In the genomic region with DNA sequence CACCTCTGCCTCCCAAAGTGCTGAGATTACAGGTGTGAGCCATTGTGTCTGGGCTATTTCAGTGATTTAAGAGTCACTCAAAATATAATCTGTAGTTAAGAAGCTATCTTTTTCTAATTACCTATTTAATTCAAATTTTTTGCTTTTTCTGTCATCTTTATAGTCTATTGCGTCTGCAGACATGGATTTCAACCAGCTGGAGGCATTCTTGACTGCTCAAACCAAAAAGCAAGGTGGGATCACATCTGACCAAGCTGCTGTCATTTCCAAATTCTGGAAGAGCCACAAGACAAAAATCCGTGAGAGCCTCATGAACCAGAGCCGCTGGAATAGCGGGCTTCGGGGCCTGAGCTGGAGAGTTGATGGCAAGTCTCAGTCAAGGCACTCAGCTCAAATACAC, we compare ENCODE assay signal across 13 cellular contexts.
A peak's percentile ranks its signal among the peaks of the same experiment; 100 is the strongest.
DNase-seq lines count a peak whose midpoint lies in the region; ATAC-seq, FAIRE-seq and TF ChIP-seq lines count a peak whose summit lies in the region.
"Had no signal": no experiment of that assay in that cellular context is flagged by ENCODE, and none has a peak within 500 bp of the region (broad histone marks: within the 10 kb centered on the region; RNA-seq: fewer than 3 reads in every experiment).

No MANE protein-coding gene starts in this region.

- no peak overlapping the region for H2AFZ ChIP-seq in H9 (ENCODE audit: low read length)
- no peak overlapping the region for H2AFZ ChIP-seq in GM12878 (ENCODE audit: control insufficient read depth, low read depth, low read length)
- H2AFZ ChIP-seq in neural progenitor cell (replicated peaks): no peak overlapping the region

- no peaks in the 10 kb centered on the region for H3K23me2 ChIP-seq in H9 (ENCODE audit: insufficient read length, low read depth, low read length, poor library complexity, severe bottlenecking)

- H3K14ac ChIP-seq in H9 (ENCODE audit: insufficient read depth, low read length): no peak overlapping the region

- no peak for FAIRE-seq in GM12878 (lab: Jason Lieb, UNC)
- FAIRE-seq: A204.1 had no signal

- ATAC-seq in GM12878 (no peak), body of pancreas (no peak), HG02885 (IDR thresholded peaks at IDR 0.05; ENCODE audit: poor library complexity, unreplicated experiment) (no peak)

- POLR2A ChIA-PET in GM12878 (lab: Charles Lee): interaction anchor here (0.5 to 0.9 kb wide), 3 partner anchors 20 to 1608 kb away, joined by 3 to 5 read pairs (median 4); no protein-coding TSS in a partner anchor

- no peak overlapping the region for H3K18ac ChIP-seq in H9 (ENCODE audit: insufficient read length, low read depth, low read length)

- RAD21 ChIA-PET in GM12878 (lab: Charles Lee; ENCODE audit: unreplicated experiment): interaction anchor here (0.8 to 2.1 kb wide), 10 partner anchors 9 to 412 kb away, joined by 3 to 10 read pairs (median 4); no protein-coding TSS in a partner anchor

- peaks cover 5% of the 10 kb centered on the region for H3K4me1 ChIP-seq in BE2C
- H3K4me1 ChIP-seq in H9 (ENCODE audit: insufficient read depth, low read length): no peaks in the 10 kb centered on the region
- H3K4me1 ChIP-seq in GM12878 (ENCODE audit: control insufficient read depth, insufficient read depth, low read length): peaks cover 10% of the 10 kb centered on the region; the same call in 1 of the 2 replicates
- no peaks in the 10 kb centered on the region for H3K4me1 ChIP-seq in neural progenitor cell
- H3K4me1 ChIP-seq in body of pancreas: no peaks in the 10 kb centered on the region
- H3K4me1 ChIP-seq in adrenal gland (replicated peaks in 1 of 2): no peaks in the 10 kb centered on the region

- no peak for TF ChIP-seq POLR2A in GM12878 (IDR thresholded peaks at IDR 0.05; ENCODE audit: low read depth, low read length)
- TF ChIP-seq POLR2A in body of pancreas (IDR thresholded peaks at IDR 0.05): no peak
- TF ChIP-seq POLR2A in adrenal gland (IDR thresholded peaks at IDR 0.05): no peak

- no peak overlapping the region for H3K4ac ChIP-seq in H9 (ENCODE audit: low read depth, low read length)

- H2BK20ac ChIP-seq in H9 (ENCODE audit: low read depth, low read length, poor library complexity, severe bottlenecking): no peak overlapping the region

- H3K36me3 ChIP-seq in BE2C (no peaks in the 10 kb centered on the region), GM12878 (ENCODE audit: control insufficient read depth in 2 of 2, insufficient read depth in 2 of 2, low read length in 1 of 2) (peaks cover 0 to 4% of the 10 kb centered on the region in 2 experiments; a peak in 1 of 4 replicates), neural progenitor cell (no peaks in the 10 kb centered on the region), body of pancreas (replicated peaks in 1 of 2; ENCODE audit: insufficient read depth in 1 of 2, low read depth in 2 of 2) (no peaks in the 10 kb centered on the region), adrenal gland (replicated peaks in 1 of 2) (no peaks in the 10 kb centered on the region)

- TF ChIP-seq RAD21 in GM12878 (IDR thresholded peaks at IDR 0.05; ENCODE audit: insufficient read depth, low read depth, low read length): peak; percentile 25; the same call in 1 of the 2 replicates

- no peak overlapping the region for H3K9ac ChIP-seq in H9 (ENCODE audit: extremely low read depth, insufficient read length, low read length)
- H3K9ac ChIP-seq in GM12878 (ENCODE audit: control insufficient read depth, insufficient read depth, low read length): no peak overlapping the region
- H3K9ac ChIP-seq in neural progenitor cell: no peak overlapping the region

- no peak overlapping the region for H2BK12ac ChIP-seq in H9 (ENCODE audit: insufficient read length, low read depth, low read length)

- H3K9me3 Mint-ChIP-seq in H9 (no peaks in the 10 kb centered on the region), neural progenitor cell (no peaks in the 10 kb centered on the region)
- H3K9me3 Mint-ChIP-seq: CD4-positive, alpha-beta memory T cell had no signal

- no peak overlapping the region for H2BK5ac ChIP-seq in H9 (ENCODE audit: insufficient read length, low read length)

- no peak overlapping the region for H4K8ac ChIP-seq in H9 (replicated peaks; ENCODE audit: insufficient read length, low read depth, low read length)

- H3K27me3 Mint-ChIP-seq in H9 (ENCODE audit: low read depth) (no peaks in the 10 kb centered on the region), neural progenitor cell (ENCODE audit: insufficient read depth, low read depth) (no peaks in the 10 kb centered on the region)
- H3K27me3 Mint-ChIP-seq: B cell; CD4-positive, alpha-beta memory T cell had no signal

- TF ChIP-seq CTCF in BE2C (IDR thresholded peaks at IDR 0.05; ENCODE audit: low read depth, low read length) (peak; percentile 16; the same call in 1 of the 2 replicates), H9 (conservative IDR thresholded peaks at IDR 0.05) (peak; percentile 27; the same call in 1 of the 3 replicates), GM12878 (IDR thresholded peaks at IDR 0.05 in 2 of 3, conservative IDR thresholded peaks at IDR 0.05 in 1 of 3; ENCODE audit: control insufficient read depth in 2 of 3, extremely low read depth in 1 of 3, insufficient read depth in 1 of 3, low read depth in 3 of 3, low read length in 3 of 3) (no peak), neural progenitor cell (IDR thresholded peaks at IDR 0.05) (peak; percentile 24), body of pancreas (IDR thresholded peaks at IDR 0.05) (no peak), adrenal gland (IDR thresholded peaks at IDR 0.05) (no peak)

- H4K91ac ChIP-seq in H9 (ENCODE audit: insufficient read length, low read depth, low read length): no peak overlapping the region

- intact Hi-C loops in GM12878 (cut with micrococcal nuclease; ENCODE audit: unreplicated experiment) (no loop called here), body of pancreas (cut with DNase I) (no loop called here), adrenal gland (cut with DNase I) (no loop called here)

- TF ChIP-seq EP300 in GM12878 (IDR thresholded peaks at IDR 0.05; ENCODE audit: borderline replicate concordance in 1 of 2, control insufficient read depth in 1 of 2, low read depth in 2 of 2, low read length in 2 of 2): no peak

- WGBS in H9 (ENCODE audit: extremely low coverage, insufficient read length, low lambda C conversion rate): no CpG with 5 or more reads among the region's 5 CpGs
- 99% methylated on average over 5 of the region's 5 CpGs for WGBS in GM12878 (ENCODE audit: insufficient coverage, insufficient replicate concordance, low lambda C conversion rate, missing lambda C conversion rate)
- 95 to 97% methylated on average over 5 of the region's 5 CpGs for WGBS in body of pancreas, 2 donors
- 86 to 100% (median 95%) methylated on average over 5 of the region's 5 CpGs for WGBS in adrenal gland, 4 donors

- H3K79me1 ChIP-seq in H9 (ENCODE audit: insufficient read depth, low read depth, low read length, poor library complexity, severe bottlenecking): no peaks in the 10 kb centered on the region

- H2AK5ac ChIP-seq in H9 (ENCODE audit: insufficient read length, low read length): no peak overlapping the region

- H3K79me2 ChIP-seq in H9 (ENCODE audit: insufficient read depth, low read length) (no peaks in the 10 kb centered on the region), GM12878 (ENCODE audit: control insufficient read depth, insufficient read depth, low read length) (peaks cover 11% of the 10 kb centered on the region), neural progenitor cell (ENCODE audit: low read depth) (no peaks in the 10 kb centered on the region)

- no peak overlapping the region for H4K5ac ChIP-seq in H9 (ENCODE audit: insufficient read length, low read depth, low read length)

- in situ Hi-C loops in GM12878 (cut with MboI): no loop called here

- H2BK15ac ChIP-seq in H9 (ENCODE audit: low read depth, low read length): no peak overlapping the region

- H3K4me3 ChIP-seq in BE2C (ENCODE audit: low read depth, low read length) (no peak overlapping the region), GM12878 (no peak overlapping the region), neural progenitor cell (no peak overlapping the region), body of pancreas (no peak overlapping the region), adrenal gland (no peak overlapping the region)

- SMC1A ChIA-PET in GM12878 (lab: Charles Lee; ENCODE audit: uncharacterized antibody, unreplicated experiment): interaction anchor here (0.7 to 5.3 kb wide), 17 partner anchors 9 to 725 kb away, joined by 3 to 38 read pairs (median 4); no protein-coding TSS in a partner anchor

- H4K20me1 ChIP-seq in H9 (ENCODE audit: control insufficient read depth, insufficient read depth, insufficient read length): no peaks in the 10 kb centered on the region
- no peaks in the 10 kb centered on the region for H4K20me1 ChIP-seq in GM12878 (ENCODE audit: control insufficient read depth, insufficient read depth)
- H4K20me1 ChIP-seq in neural progenitor cell (ENCODE audit: low read depth): no peaks in the 10 kb centered on the region

- peak; percentile 9 for DNase-seq in BE2C
- no peak for DNase-seq in H9
- no peak for DNase-seq in GM12878 (ENCODE audit: low read depth, low spot score)
- no peak for DNase-seq in neural progenitor cell (ENCODE audit: low spot score)
- DNase-seq in body of pancreas: no peak
- DNase-seq in adrenal gland: no peak
- DNase-seq: CD4-positive, alpha-beta memory T cell; DMS79; GOT3 had no signal

- 0 out of 7 replicates have a peak overlapping the region, but pooled peaks of 1 of the 3 experiments have one; percentile 63 for H3K27ac Mint-ChIP-seq in H9
- H3K27ac Mint-ChIP-seq in neural progenitor cell: no peak overlapping the region
- H3K27ac Mint-ChIP-seq: B cell; CD4-positive, alpha-beta memory T cell had no signal

- H3K4me1 Mint-ChIP-seq in H9: peaks cover 0 to 3% of the 10 kb centered on the region in 2 experiments; a peak in 1 of 4 replicates
- no peaks in the 10 kb centered on the region for H3K4me1 Mint-ChIP-seq in neural progenitor cell
- H3K4me1 Mint-ChIP-seq: B cell had no signal

- H3K9me3 ChIP-seq in BE2C: no peaks in the 10 kb centered on the region
- no peaks in the 10 kb centered on the region for H3K9me3 ChIP-seq in H9 (ENCODE audit: control insufficient read depth, low read depth, low read length)
- H3K9me3 ChIP-seq in GM12878 (replicated peaks; ENCODE audit: control insufficient read depth, insufficient read depth, low read length): no peaks in the 10 kb centered on the region
- H3K9me3 ChIP-seq in neural progenitor cell (ENCODE audit: low read depth): no peaks in the 10 kb centered on the region
- no peaks in the 10 kb centered on the region for H3K9me3 ChIP-seq in body of pancreas
- no peaks in the 10 kb centered on the region for H3K9me3 ChIP-seq in adrenal gland (replicated peaks in 1 of 3)

- no peak overlapping the region for H3K56ac ChIP-seq in H9 (ENCODE audit: insufficient read length, low read depth, low read length)

- H3T11ph ChIP-seq in H9 (ENCODE audit: low read length): no peak overlapping the region

- H3K36me3 Mint-ChIP-seq in H9 (ENCODE audit: insufficient read depth in 1 of 3, low read depth in 3 of 3) (no peaks in the 10 kb centered on the region; a peak in 1 of 7 replicates), neural progenitor cell (no peaks in the 10 kb centered on the region)

- no peak overlapping the region for H3K4me2 ChIP-seq in H9 (ENCODE audit: insufficient read depth, insufficient read length, low read length)
- no peak overlapping the region for H3K4me2 ChIP-seq in GM12878 (ENCODE audit: control insufficient read depth, insufficient read depth)
- no peak overlapping the region for H3K4me2 ChIP-seq in neural progenitor cell

- no peak overlapping the region for H3K23ac ChIP-seq in H9 (ENCODE audit: insufficient read length, low read depth, low read length)

- no peaks in the 10 kb centered on the region for H3K27me3 ChIP-seq in BE2C
- H3K27me3 ChIP-seq in H9 (ENCODE audit: insufficient read depth, low read length): no peaks in the 10 kb centered on the region
- H3K27me3 ChIP-seq in GM12878 (replicated peaks in 1 of 2; ENCODE audit: control insufficient read depth in 2 of 2, insufficient read depth in 2 of 2, low read length in 1 of 2): no peaks in the 10 kb centered on the region
- H3K27me3 ChIP-seq in neural progenitor cell: no peaks in the 10 kb centered on the region
- H3K27me3 ChIP-seq in body of pancreas: no peaks in the 10 kb centered on the region
- H3K27me3 ChIP-seq in adrenal gland: no peaks in the 10 kb centered on the region

- no peaks in the 10 kb centered on the region for H3F3A ChIP-seq in neural progenitor cell (ENCODE audit: low read depth)

- H3K27ac ChIP-seq in H9 (ENCODE audit: insufficient read length, low read depth, low read length) (no peak overlapping the region), GM12878 (ENCODE audit: control insufficient read depth, insufficient read depth) (no peak overlapping the region), neural progenitor cell (no peak overlapping the region), body of pancreas (no peak overlapping the region), adrenal gland (no peak overlapping the region)
- H3K27ac ChIP-seq: C4-2B had no signal

- H3K4me3 Mint-ChIP-seq in H9 (no peak overlapping the region), neural progenitor cell (no peak overlapping the region)
- H3K4me3 Mint-ChIP-seq: B cell; CD4-positive, alpha-beta memory T cell had no signal

- BruUV-seq in GM12878 (replicated peaks; lab: Mats Ljungman, UMichigan): no TSS peak

- CTCF ChIA-PET in GM12878 (lab: Yijun Ruan, JAX): interaction anchor here (0.6 to 3.6 kb wide), 13 partner anchors 9 to 413 kb away, joined by 3 to 21 read pairs (median 4); no protein-coding TSS in a partner anchor

- H2BK120ac ChIP-seq in H9 (ENCODE audit: low read depth, low read length, poor library complexity, severe bottlenecking): no peak overlapping the region

Comparison
In these comparisons a context has a peak if more than half of its experiments do, and no peak if none do; other contexts are left out.
1. CTCF ChIP-seq: peak in BE2C (single experiment), H9 (single experiment) and neural progenitor cell (single experiment); none in GM12878 (0 of 3), body of pancreas (0 of 7) and adrenal gland (0 of 6).